ENCODE assay signal across 8 cellular contexts in the genomic region with DNA sequence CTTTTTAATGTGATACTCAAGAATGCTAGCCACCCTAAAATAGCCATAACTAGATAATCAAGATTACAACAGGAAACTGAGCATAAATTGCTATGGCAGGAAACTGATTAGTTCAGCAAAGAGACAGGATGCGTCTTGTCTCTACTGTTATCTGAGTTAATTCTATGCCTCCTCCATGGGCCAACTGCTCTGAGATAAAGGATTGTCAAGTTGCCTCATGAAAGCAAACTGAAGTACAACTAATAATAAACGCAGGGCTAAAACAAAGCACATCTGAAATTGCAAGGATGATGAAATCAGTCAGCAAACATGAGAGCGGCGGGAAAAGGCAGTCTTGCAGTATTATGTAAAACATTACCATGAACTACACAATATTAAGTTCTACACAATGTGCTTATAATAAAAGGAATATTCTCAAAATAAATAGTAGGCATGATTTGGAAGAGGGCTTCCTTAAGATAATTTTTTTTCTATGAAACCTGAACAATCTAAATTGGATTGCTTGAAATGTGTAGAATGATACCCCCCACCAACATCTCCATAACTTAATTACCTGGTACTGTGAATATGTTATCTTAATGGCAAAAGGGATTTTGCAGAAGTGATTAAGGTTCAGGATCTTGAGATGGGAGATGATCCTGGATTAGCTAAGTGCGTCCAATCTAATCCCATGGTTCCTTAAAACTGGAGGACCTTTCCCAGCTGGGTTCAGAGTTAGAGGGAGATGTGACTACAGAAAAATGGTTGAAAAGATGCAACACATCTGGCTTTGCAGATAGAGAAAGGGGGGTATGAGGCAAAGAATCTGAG.
A peak's percentile ranks its signal among the peaks of the same experiment; 100 is the strongest.
DNase-seq lines count a peak whose midpoint lies in the region; ATAC-seq and TF ChIP-seq lines count a peak whose summit lies in the region.

No MANE protein-coding gene starts in this region.

- no peak for TF ChIP-seq POLR2A in prostate gland (IDR thresholded peaks at IDR 0.05)

- H3K4me3 ChIP-seq in SJCRH30 (no peak overlapping the region), epithelial cell of esophagus (ENCODE audit: low read length) (no peak overlapping the region), prostate gland (no peak overlapping the region)

- ATAC-seq in HG03565 (IDR thresholded peaks at IDR 0.05; ENCODE audit: unreplicated experiment): no peak

- no peaks in the 10 kb centered on the region for H3K27me3 ChIP-seq in SJCRH30
- H3K27me3 ChIP-seq in prostate gland (replicated peaks; ENCODE audit: insufficient read depth): no peaks in the 10 kb centered on the region

- DNase-seq in activated CD4-positive, alpha-beta T cell treated with anti-CD3 and anti-CD28 coated beads for 48 hours: peak; percentile 12
- no peak for DNase-seq in activated CD4-positive, alpha-beta T cell treated with anti-CD3 and anti-CD28 coated beads for 4 hours
- DNase-seq in SJCRH30: peak in 1 of 2 experiments; percentile 23
- DNase-seq in epithelial cell of esophagus (ENCODE audit: low read depth): peak; percentile 52
- peak; percentile 11 for DNase-seq in prostate gland (ENCODE audit: low spot score)
- no peak for DNase-seq in putamen (ENCODE audit: low spot score)
- no peak for DNase-seq in AG20443 (ENCODE audit: low spot score)

- intact Hi-C loops in prostate gland (cut with DNase I): no loop called here

- H3K27ac ChIP-seq in SJCRH30 (peak overlapping the region; percentile 7; the same call in 1 of the 2 replicates), prostate gland (no peak overlapping the region)

- H3K36me3 ChIP-seq in SJCRH30: peaks cover 36% of the 10 kb centered on the region
- peaks cover 0 to 9% of the 10 kb centered on the region in 2 donors for H3K36me3 ChIP-seq in prostate gland

- no peak for TF ChIP-seq CTCF in epithelial cell of esophagus (IDR thresholded peaks at IDR 0.05; ENCODE audit: insufficient read depth, low read depth, low read length, missing control alignments)
- no peak for TF ChIP-seq CTCF in prostate gland (IDR thresholded peaks at IDR 0.05)

- H3K9me3 ChIP-seq in SJCRH30 (replicated peaks): peaks cover 11% of the 10 kb centered on the region; the same call in 1 of the 2 replicates
- H3K9me3 ChIP-seq in prostate gland: no peaks in the 10 kb centered on the region

- peaks cover 5% of the 10 kb centered on the region for H3K4me1 ChIP-seq in SJCRH30
- no peaks in the 10 kb centered on the region for H3K4me1 ChIP-seq in prostate gland (replicated peaks)

- 45% methylated on average over 5 of the region's 5 CpGs for WGBS in prostate gland

Comparison
In these comparisons a context has a peak if more than half of its experiments do, and no peak if none do; other contexts are left out.
1. DNase-seq: peak in activated CD4-positive, alpha-beta T cell treated with anti-CD3 and anti-CD28 coated beads for 48 hours (single experiment), epithelial cell of esophagus (single experiment) and prostate gland (single experiment); none in activated CD4-positive, alpha-beta T cell treated with anti-CD3 and anti-CD28 coated beads for 4 hours (0 of 2), putamen (single experiment) and AG20443 (single experiment).